21 cellular contexts compared by ENCODE assay signal in the genomic region with DNA sequence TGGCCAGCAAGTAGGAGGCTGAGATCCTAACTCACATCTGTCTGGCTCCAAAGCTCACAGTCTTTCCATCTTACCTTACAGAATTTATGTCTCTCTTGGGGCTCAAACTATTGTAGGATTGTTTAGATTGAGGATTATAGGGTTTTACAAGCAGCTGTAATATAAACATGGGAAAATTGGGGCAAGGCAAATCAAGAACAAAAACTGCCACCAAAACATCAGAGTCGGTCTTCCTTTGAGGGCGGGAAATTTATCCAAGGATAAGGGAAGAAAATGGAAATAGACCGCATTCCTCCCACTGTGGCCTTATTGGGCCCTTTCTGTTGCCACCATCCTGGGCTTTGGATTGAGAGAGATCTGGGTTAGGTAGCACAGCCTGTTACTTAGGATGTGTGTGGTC. TPM values are rescaled to one million over a fixed set of nuclear protein-coding genes. Genes with fewer than 3 reads are reported as not detected.
A peak's percentile ranks its signal among the peaks of the same experiment; 100 is the strongest.
DNase-seq lines count a peak whose midpoint lies in the region; ATAC-seq and TF ChIP-seq lines count a peak whose summit lies in the region.
"Had no signal": no experiment of that assay in that cellular context is flagged by ENCODE, and none has a peak within 500 bp of the region (broad histone marks: within the 10 kb centered on the region; RNA-seq: fewer than 3 reads in every experiment).

No MANE protein-coding gene starts in this region.

- peaks cover 0 to 86% (median 15%) of the 10 kb centered on the region in 9 donors for H3K4me1 ChIP-seq in heart right ventricle
- peaks cover 0 to 63% (median 32%) of the 10 kb centered on the region in 4 donors for H3K4me1 ChIP-seq in sigmoid colon
- H3K4me1 ChIP-seq: Caco-2 had no signal

- WGBS in heart right ventricle, 2 donors, result 74 to 81% methylated on average over 3 of the region's 3 CpGs
- WGBS in sigmoid colon, 2 donors, result 74 to 85% methylated on average over 3 of the region's 3 CpGs

- no peaks in the 10 kb centered on the region for H3K9me3 ChIP-seq in heart right ventricle
- H3K9me3 ChIP-seq in sigmoid colon, result no peaks in the 10 kb centered on the region
- H3K9me3 ChIP-seq: Caco-2, MG63, Peyer's patch, SK-N-SH had no signal

- TF ChIP-seq POLR2A in sigmoid colon (IDR thresholded peaks at IDR 0.05), result no peak

- TF ChIP-seq CTCF in heart right ventricle (IDR thresholded peaks at IDR 0.05), result no peak
- TF ChIP-seq CTCF in coronary artery (IDR thresholded peaks at IDR 0.05), result no peak
- no peak for TF ChIP-seq CTCF in sigmoid colon (IDR thresholded peaks at IDR 0.05)

- no peak for TF ChIP-seq EP300 in sigmoid colon (IDR thresholded peaks at IDR 0.05)

- H3K4me3 ChIP-seq in heart right ventricle (no peak overlapping the region), coronary artery (no peak overlapping the region), sigmoid colon (no peak overlapping the region)
- H3K4me3 ChIP-seq: MG63, Peyer's patch had no signal

- POLR2A ChIA-PET in HEK293T (lab: Yijun Ruan, JAX), result interaction anchor here (1.7 kb wide), 1 partner anchor 20 kb away, joined by 5 read pairs; no protein-coding TSS in a partner anchor

- CTCF ChIA-PET in HEK293T (lab: Yijun Ruan, JAX), result interaction anchor here (0.6 to 1.3 kb wide), 2 partner anchors 14 to 210 kb away, joined by 4 to 6 read pairs; no protein-coding TSS in a partner anchor

- no peak for ATAC-seq in heart right ventricle
- ATAC-seq in Right ventricle myocardium inferior, result no peak

- intact Hi-C loops in heart right ventricle (cut with DNase I) (no loop called here), Right ventricle myocardium inferior (cut with DNase I) (no loop called here), sigmoid colon (cut with DNase I) (no loop called here)

- H3K27me3 ChIP-seq in heart right ventricle (no peaks in the 10 kb centered on the region), sigmoid colon (no peaks in the 10 kb centered on the region)
- H3K27me3 ChIP-seq: MG63, Peyer's patch had no signal

- peak overlapping the region in 9 of 10 donors; percentile 81 to 94 (median 92) for H3K27ac ChIP-seq in heart right ventricle
- peak overlapping the region; percentile 51 to 80 for H3K27ac ChIP-seq in coronary artery
- peak overlapping the region; percentile 60 to 82 (median 72) for H3K27ac ChIP-seq in sigmoid colon
- H3K27ac ChIP-seq: HL-60 had no signal

- H3K36me3 ChIP-seq in heart right ventricle (no peaks in the 10 kb centered on the region), sigmoid colon (no peaks in the 10 kb centered on the region)
- H3K36me3 ChIP-seq: MG63, Peyer's patch had no signal

- no peak for DNase-seq in heart right ventricle
- DNase-seq in Right ventricle myocardium inferior (ENCODE audit: missing footprints), result no peak
- DNase-seq in HEK293T (ENCODE audit: extremely low spot score), result no peak
- no peak for DNase-seq in coronary artery (ENCODE audit: low spot score)
- no peak for DNase-seq in sigmoid colon
- no peak for DNase-seq in inferior parietal cortex (ENCODE audit: extremely low spot score)
- DNase-seq in A172 (ENCODE audit: low spot score), result no peak
- DNase-seq in foreskin melanocyte, result no peak
- DNase-seq: Caco-2; CD4-positive, alpha-beta T cell; GDM1; Kasumi-1; MG63; NCI-H1048; NCI-H146; NCI-H2029 treated with DMSO at 0.1 percent for 48 hours; NCI-H446 treated with DMSO at 0.1 percent for 48 hours; Peyer's patch; SK-N-SH had no signal

TF ChIP-seq in HEK293T, 16 proteins besides CTCF, POLR2A, EP300 and RAD21:
- no peak for TF ChIP-seq LEF1 (IDR thresholded peaks at IDR 0.05; ENCODE audit: borderline replicate concordance)
- no peak for TF ChIP-seq BHLHE40 (IDR thresholded peaks at IDR 0.05; ENCODE audit: borderline replicate concordance)
- TF ChIP-seq ZNF384 (IDR thresholded peaks at IDR 0.05), result no peak
- peak; percentile 87 for TF ChIP-seq CTBP1 (IDR thresholded peaks at IDR 0.05; ENCODE audit: borderline replicate concordance)
- TF ChIP-seq FOXK2 (IDR thresholded peaks at IDR 0.05), result no peak
- TF ChIP-seq, protein P1, sequence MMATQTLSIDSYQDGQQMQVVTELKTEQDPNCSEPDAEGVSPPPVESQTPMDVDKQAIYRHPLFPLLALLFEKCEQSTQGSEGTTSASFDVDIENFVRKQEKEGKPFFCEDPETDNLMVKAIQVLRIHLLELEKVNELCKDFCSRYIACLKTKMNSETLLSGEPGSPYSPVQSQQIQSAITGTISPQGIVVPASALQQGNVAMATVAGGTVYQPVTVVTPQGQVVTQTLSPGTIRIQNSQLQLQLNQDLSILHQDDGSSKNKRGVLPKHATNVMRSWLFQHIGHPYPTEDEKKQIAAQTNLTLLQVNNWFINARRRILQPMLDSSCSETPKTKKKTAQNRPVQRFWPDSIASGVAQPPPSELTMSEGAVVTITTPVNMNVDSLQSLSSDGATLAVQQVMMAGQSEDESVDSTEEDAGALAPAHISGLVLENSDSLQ (IDR thresholded peaks at IDR 0.05), result peak; percentile 64; the same call in 1 of the 2 replicates
- TF ChIP-seq ELF4 (IDR thresholded peaks at IDR 0.05), result no peak
- no peak for TF ChIP-seq TARDBP (IDR thresholded peaks at IDR 0.05)
- TF ChIP-seq SP1 (IDR thresholded peaks at IDR 0.05), result no peak
- TF ChIP-seq FOXM1 (IDR thresholded peaks at IDR 0.05; ENCODE audit: borderline replicate concordance), result no peak
- no peak for TF ChIP-seq ARNT (IDR thresholded peaks at IDR 0.05)
- TF ChIP-seq SUZ12 (IDR thresholded peaks at IDR 0.05), result no peak

RNA-seq across cellular contexts. Expression of a gene that starts 22.5 kb away (rescaled TPM):
- 100 to 1,000 TPM in 8 of 10 donors, 10 to 100 TPM in 2; 69.4 to 186 (median 145) TPM for total RNA-seq in heart right ventricle
- 10 to 100 TPM; 10.1 to 61.9 TPM for polyA plus RNA-seq in heart right ventricle
- 103 TPM for total RNA-seq in Right ventricle myocardium inferior
- total RNA-seq in sigmoid colon, result 1 to 10 TPM; 4.9 to 7.8 (median 6.0) TPM
- under 1 TPM in 2 of 3 donors, not detected in 1; 0.23 to 0.64 TPM for polyA plus RNA-seq in sigmoid colon
- 0.24 and 0.46 TPM in 2 replicates for total RNA-seq in A172 (2014; rRNA removed; shearing (Covaris generic))
- polyA plus RNA-seq: BJ had no signal

Comparison
In these comparisons a context has a peak if more than half of its experiments do, and no peak if none do; other contexts are left out.
1. RNA of a gene that starts 22.5 kb away (total RNA-seq): 69.4 to 186 TPM in heart right ventricle and 103 TPM in Right ventricle myocardium inferior (single experiment); 4.9 to 7.8 TPM in sigmoid colon and 0.24 to 0.46 TPM in A172; every median in the first group is over 4 times any median in the second.
2. Peak in every context shown above with its lines, with median percentiles within 50 percentile points of each other: H3K27ac ChIP-seq.